Comparison of ENCODE assay signal across 8 cellular contexts in the genomic region with DNA sequence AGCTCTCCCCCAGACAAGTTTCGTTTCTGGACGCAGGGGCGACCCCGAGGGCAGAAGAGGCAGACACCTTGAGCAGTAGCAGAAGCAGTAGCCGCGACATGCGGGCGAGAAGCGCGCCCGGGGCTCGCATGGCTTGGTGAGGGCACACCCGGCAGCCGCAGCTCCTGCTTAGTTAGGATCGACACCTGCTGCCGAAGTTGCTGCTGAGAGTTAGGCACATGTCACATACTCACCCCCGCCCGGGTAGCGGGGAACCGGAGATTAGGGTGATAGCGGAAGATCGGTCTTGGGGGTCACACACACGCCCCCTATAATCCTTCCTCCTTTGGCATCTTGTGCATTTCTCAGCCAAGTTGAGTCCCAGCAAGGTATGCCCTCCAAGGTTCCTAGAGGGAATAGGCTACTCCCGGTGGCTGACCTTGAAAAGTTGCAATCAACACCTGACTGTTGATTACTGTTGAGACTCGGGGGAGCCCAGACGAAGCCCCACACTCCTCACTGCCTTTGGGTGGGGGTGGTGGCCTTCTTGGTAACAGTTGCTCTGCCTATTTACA. TPM values are rescaled to one million over a fixed set of nuclear protein-coding genes. Genes with fewer than 3 reads are reported as not detected.
A peak's percentile ranks its signal among the peaks of the same experiment; 100 is the strongest.
DNase-seq lines count a peak whose midpoint lies in the region; ATAC-seq and TF ChIP-seq lines count a peak whose summit lies in the region.

No MANE protein-coding gene starts in this region.

- no peak for TF ChIP-seq CTCF in ascending aorta (IDR thresholded peaks at IDR 0.05)

- H3K36me3 ChIP-seq in ascending aorta: no peaks in the 10 kb centered on the region
- H3K36me3 ChIP-seq in iPS DF 6.9 (ENCODE audit: control insufficient read depth, insufficient read depth, low read length): no peaks in the 10 kb centered on the region

- peak overlapping the region; percentile 59 to 72 for H3K4me3 ChIP-seq in ascending aorta
- H3K4me3 ChIP-seq in iPS DF 6.9 (ENCODE audit: low read length): peak overlapping the region; percentile 54; the same call in 1 of the 2 replicates
- H3K4me3 ChIP-seq in skin epidermis: peak overlapping the region; percentile 31 to 59 (median 37)

- peak; percentile 38 for ATAC-seq in GM21381 (IDR thresholded peaks at IDR 0.05; ENCODE audit: unreplicated experiment)

- H3K4me1 ChIP-seq in ascending aorta (peaks cover 0 to 9% of the 10 kb centered on the region in 2 donors), iPS DF 6.9 (ENCODE audit: control insufficient read depth, insufficient read depth, low read length) (no peaks in the 10 kb centered on the region; the same call in 1 of the 2 replicates)

- no peaks in the 10 kb centered on the region for H3K27me3 ChIP-seq in ascending aorta
- H3K27me3 ChIP-seq in iPS DF 6.9 (ENCODE audit: control insufficient read depth, insufficient read depth, low read length): peaks cover 9% of the 10 kb centered on the region; the same call in 1 of the 2 replicates

- no peaks in the 10 kb centered on the region for H3K9me3 ChIP-seq in ascending aorta
- H3K9me3 ChIP-seq in iPS DF 6.9 (ENCODE audit: control insufficient read depth, insufficient read depth, low read length): no peaks in the 10 kb centered on the region

- no CpG with 5 or more reads among the region's 26 CpGs for WGBS in iPS DF 6.9 (ENCODE audit: insufficient coverage, insufficient read length)

- peak overlapping the region in 1 of 2 donors; percentile 12 for H3K27ac ChIP-seq in ascending aorta
- H3K27ac ChIP-seq in iPS DF 6.9 (ENCODE audit: low read length): no peak overlapping the region
- H3K27ac ChIP-seq in skin epidermis: peak overlapping the region in 6 of 21 experiments; percentile 25 to 79 (median 53)

- intact Hi-C loops in ascending aorta (cut with DNase I): loop anchor here (5.0 kb wide), 1 partner anchor 167 kb away; no protein-coding TSS in a partner anchor

- DNase-seq in COLO668 (lab: John Stamatoyannopoulos, UW; ENCODE audit: unreplicated experiment) (peak; percentile 64), NAMALWA (ENCODE audit: low spot score) (peak; percentile 38), ascending aorta (ENCODE audit: low spot score in 2 of 2) (no peak), iPS DF 6.9 (ENCODE audit: low read depth, low spot score) (no peak), activated gamma-delta T cell (lab: John Stamatoyannopoulos, UW) (no peak), NCI-H146 (lab: John Stamatoyannopoulos, UW) (no peak)

RNA-seq across cellular contexts. Expression of gene GPR37, which starts 0.7 kb away (rescaled TPM):
- total RNA-seq in ascending aorta: not detected

Comparison
In these comparisons a context has a peak if more than half of its experiments do, and no peak if none do; other contexts are left out.
1. DNase-seq: peak in COLO668 (single experiment) and NAMALWA (single experiment); none in ascending aorta (0 of 2), iPS DF 6.9 (single experiment), activated gamma-delta T cell (single experiment) and NCI-H146 (single experiment).
2. Peak in every context shown above with its lines, with median percentiles within 50 percentile points of each other: H3K4me3 ChIP-seq.